Comparison of ENCODE assay signal across 17 cellular contexts in the genomic region with DNA sequence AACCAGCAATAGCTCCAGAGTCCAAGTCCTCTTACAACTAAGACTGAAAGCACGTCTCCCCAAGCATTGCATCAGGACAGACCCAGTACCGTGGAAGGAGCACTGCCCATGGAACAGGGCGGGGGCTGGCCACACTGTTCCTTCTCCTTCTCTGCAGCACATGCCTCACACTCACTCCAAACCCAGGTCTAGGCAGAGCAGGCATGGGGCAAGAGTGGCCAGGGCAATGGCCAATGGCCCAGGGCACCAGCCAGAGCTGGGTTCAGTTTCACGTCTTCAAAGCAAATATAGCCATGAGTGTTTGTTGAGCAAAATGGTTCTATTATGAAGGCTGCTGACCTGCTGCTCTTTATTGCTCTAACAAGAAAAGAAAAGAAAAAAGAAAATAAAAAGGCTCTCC.
"Had no signal": no experiment of that assay in that cellular context is flagged by ENCODE, and none has a peak within 500 bp of the region (broad histone marks: within the 10 kb centered on the region; RNA-seq: fewer than 3 reads in every experiment).

No MANE protein-coding gene starts in this region.

- H3K4me1 ChIP-seq: psoas muscle, transverse colon had no signal

- H3K27me3 ChIP-seq: foreskin keratinocyte, stomach, transverse colon had no signal

- DNase-seq: effector memory CD4-positive, alpha-beta T cell; foreskin keratinocyte; immature natural killer cell; left ventricle myocardium superior; naive B cell; psoas muscle; retina; stimulated activated CD4-positive, alpha-beta T cell treated with anti-CD3 and anti-CD28 coated beads, Interleukin-12 subunit alpha, Interleukin-12 subunit beta, amount 100 ng/mL, for 4 hours; stimulated activated naive CD4-positive, alpha-beta T cell; stomach; substantia nigra; transverse colon had no signal

- ATAC-seq: sciatic nerve had no signal

- H3K4me3 ChIP-seq: psoas muscle, skin epidermis, stomach, thoracic aorta, transverse colon had no signal

- H3K4me3 Mint-ChIP-seq: immature natural killer cell, mesothelial cell of epicardium, nephron had no signal

- H3K36me3 ChIP-seq: thoracic aorta, transverse colon had no signal

- H3K4me1 Mint-ChIP-seq: immature natural killer cell, nephron had no signal

- H3K27ac Mint-ChIP-seq: immature natural killer cell, mesothelial cell of epicardium, nephron had no signal

- H3K9me3 Mint-ChIP-seq: mesothelial cell of epicardium, naive B cell, nephron had no signal

- H3K36me3 Mint-ChIP-seq: immature natural killer cell, naive B cell had no signal

- H3K27ac ChIP-seq: foreskin keratinocyte, psoas muscle, skin epidermis, stomach, thoracic aorta, transverse colon had no signal

- H3K9me3 ChIP-seq: psoas muscle, stomach, thoracic aorta, transverse colon had no signal
